Comparison of ENCODE assay signal across 34 cellular contexts in the genomic region with DNA sequence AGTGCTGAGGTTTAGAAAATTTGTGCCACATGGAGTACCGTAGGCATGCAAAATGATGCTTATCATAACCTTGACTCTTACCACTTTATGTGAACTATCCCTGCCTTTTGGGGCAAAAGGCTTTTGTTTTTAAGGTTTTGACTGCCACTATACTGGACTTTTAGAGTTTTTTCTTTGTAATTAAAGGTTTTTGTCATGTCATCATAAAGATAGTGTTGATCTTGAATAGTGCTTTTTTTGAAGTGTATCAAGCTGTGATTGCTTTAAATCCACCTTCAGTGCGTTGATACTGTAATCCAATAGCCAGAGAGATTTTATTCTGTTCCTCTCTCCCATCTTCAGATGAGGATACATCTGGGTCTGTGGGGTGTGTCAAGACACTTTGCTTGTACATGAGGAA.
"Had no signal": no experiment of that assay in that cellular context is flagged by ENCODE, and none has a peak within 500 bp of the region (broad histone marks: within the 10 kb centered on the region; RNA-seq: fewer than 3 reads in every experiment).

No MANE protein-coding gene starts in this region.

- H3K27me3 Mint-ChIP-seq: activated CD4-positive, alpha-beta memory T cell treated with anti-CD3 and anti-CD28 coated beads for 36 hours; activated CD4-positive, alpha-beta T cell treated with anti-CD3 and anti-CD28 coated beads for 36 hours; activated CD4-positive, alpha-beta T cell treated with anti-CD3 and anti-CD28 coated beads, Interleukin-2, amount 10 ng/mL, durations not matched to agents 24 days and 14 days; activated CD8-positive, alpha-beta memory T cell treated with anti-CD3 and anti-CD28 coated beads, Interleukin-2, amount 10 ng/mL, durations not matched to agents 7 days and 5 days; activated naive CD4-positive, alpha-beta T cell treated with anti-CD3 and anti-CD28 coated beads, Interleukin-2, amount 50 U/mL, for 24 hours; activated naive CD8-positive, alpha-beta T cell treated with anti-CD3 and anti-CD28 coated beads for 36 hours; activated naive CD8-positive, alpha-beta T cell treated with anti-CD3 and anti-CD28 coated beads, Interleukin-2, amount 50 U/mL, for 24 hours had no signal

- H3K4me2 ChIP-seq: hepatocyte had no signal

- H3K27me3 ChIP-seq: adrenal gland, esophagus squamous epithelium, gastroesophageal sphincter, heart right ventricle, hepatocyte had no signal

- H3K4me3 Mint-ChIP-seq: activated CD4-positive, alpha-beta memory T cell treated with anti-CD3 and anti-CD28 coated beads for 36 hours; activated CD4-positive, alpha-beta T cell treated with anti-CD3 and anti-CD28 coated beads for 36 hours; activated CD4-positive, alpha-beta T cell treated with anti-CD3 and anti-CD28 coated beads, Interleukin-2, amount 10 ng/mL, durations not matched to agents 24 days and 14 days; activated CD8-positive, alpha-beta memory T cell treated with anti-CD3 and anti-CD28 coated beads, Interleukin-2, amount 10 ng/mL, durations not matched to agents 7 days and 5 days; activated CD8-positive, alpha-beta T cell treated with anti-CD3 and anti-CD28 coated beads, Interleukin-2, amount 10 ng/mL, durations not matched to agents 7 days and 5 days; activated naive CD4-positive, alpha-beta T cell treated with anti-CD3 and anti-CD28 coated beads for 36 hours; activated naive CD4-positive, alpha-beta T cell treated with anti-CD3 and anti-CD28 coated beads, Interleukin-2, amount 50 U/mL, for 24 hours; activated naive CD8-positive, alpha-beta T cell treated with anti-CD3 and anti-CD28 coated beads for 36 hours; activated naive CD8-positive, alpha-beta T cell treated with anti-CD3 and anti-CD28 coated beads, Interleukin-2, amount 50 U/mL, for 24 hours; activated T-helper 1 cell treated with anti-CD3 and anti-CD28 coated beads, Interleukin-12 subunit alpha, Interleukin-12 subunit beta, Interleukin-2, Interleukin-4 antibody, amounts not matched to agents 30 ng/mL and 10 ng/mL and 1 ng/mL, durations not matched to agents 14 hours and 24 hours and 36 hours had no signal

- H3K4me3 ChIP-seq: adrenal gland, esophagus squamous epithelium, gastroesophageal sphincter, heart right ventricle, hepatocyte had no signal

- H3K27ac ChIP-seq: adrenal gland, epithelial cell of prostate, esophagus squamous epithelium, gastroesophageal sphincter, hepatocyte had no signal

- H3K4me1 ChIP-seq: adrenal gland, esophagus squamous epithelium had no signal

- H2AFZ ChIP-seq: hepatocyte had no signal

- H3K9me3 ChIP-seq: adrenal gland, esophagus squamous epithelium, gastroesophageal sphincter, heart right ventricle had no signal

- H3K4me1 Mint-ChIP-seq: activated CD4-positive, alpha-beta T cell treated with anti-CD3 and anti-CD28 coated beads for 36 hours; activated CD8-positive, alpha-beta memory T cell treated with anti-CD3 and anti-CD28 coated beads, Interleukin-2, amount 10 ng/mL, durations not matched to agents 7 days and 5 days; activated naive CD4-positive, alpha-beta T cell treated with anti-CD3 and anti-CD28 coated beads, Interleukin-2, amount 50 U/mL, for 24 hours; activated naive CD8-positive, alpha-beta T cell treated with anti-CD3 and anti-CD28 coated beads for 36 hours; activated naive CD8-positive, alpha-beta T cell treated with anti-CD3 and anti-CD28 coated beads, Interleukin-2, amount 50 U/mL, for 24 hours had no signal

- FAIRE-seq: colon, endometrium, endothelial cell of umbilical vein had no signal

- DNase-seq: activated CD4-positive, alpha-beta memory T cell treated with anti-CD3 and anti-CD28 coated beads for 36 hours; activated CD4-positive, alpha-beta T cell treated with anti-CD3 and anti-CD28 coated beads for 36 hours; activated CD4-positive, alpha-beta T cell treated with anti-CD3 and anti-CD28 coated beads, Interleukin-2, amount 10 ng/mL, durations not matched to agents 24 days and 14 days; activated CD4-positive, CD25-positive, alpha-beta regulatory T cell; activated CD4-positive, CD25-positive, alpha-beta regulatory T cell treated with anti-CD3 and anti-CD28 coated beads, Interleukin-2, amount 50 U/mL, for 72 hours; activated CD8-positive, alpha-beta memory T cell treated with anti-CD3 and anti-CD28 coated beads, Interleukin-2, amount 10 ng/mL, durations not matched to agents 7 days and 5 days; activated CD8-positive, alpha-beta memory T cell treated with anti-CD3 and anti-CD28 coated beads, Interleukin-2, amount 50 U/mL, for 4 hours; activated CD8-positive, alpha-beta T cell treated with anti-CD3 and anti-CD28 coated beads, Interleukin-2, amount 10 ng/mL, durations not matched to agents 7 days and 5 days; activated effector memory CD4-positive, alpha-beta T cell treated with anti-CD3 and anti-CD28 coated beads, Interleukin-2, amount 50 U/mL, for 16 hours; activated naive CD4-positive, alpha-beta T cell treated with anti-CD3 and anti-CD28 coated beads for 36 hours; activated naive CD8-positive, alpha-beta T cell treated with anti-CD3 and anti-CD28 coated beads for 36 hours; activated naive CD8-positive, alpha-beta T cell treated with anti-CD3 and anti-CD28 coated beads, Interleukin-2, amount 50 U/mL, for 24 hours; activated T-cell treated with anti-CD3 and anti-CD28 coated beads, Interleukin-2, amount 50 U/mL, for 1 hour; activated T-cell treated with anti-CD3 and anti-CD28 coated beads, Interleukin-2, amount 50 U/mL, for 48 hours; adrenal gland; amygdala; aorta; caudate nucleus; cortex of kidney; dermis blood vessel endothelial cell; effector CD4-positive, alpha-beta T cell; esophagus squamous epithelium; foreskin melanocyte; heart right ventricle; T-helper 2 cell had no signal

- H3K79me2 ChIP-seq: hepatocyte had no signal

- H3K27ac Mint-ChIP-seq: activated CD4-positive, alpha-beta memory T cell treated with anti-CD3 and anti-CD28 coated beads for 36 hours; activated CD4-positive, alpha-beta T cell treated with anti-CD3 and anti-CD28 coated beads for 36 hours; activated CD4-positive, alpha-beta T cell treated with anti-CD3 and anti-CD28 coated beads, Interleukin-2, amount 10 ng/mL, durations not matched to agents 24 days and 14 days; activated CD8-positive, alpha-beta memory T cell treated with anti-CD3 and anti-CD28 coated beads, Interleukin-2, amount 10 ng/mL, durations not matched to agents 7 days and 5 days; activated CD8-positive, alpha-beta T cell treated with anti-CD3 and anti-CD28 coated beads, Interleukin-2, amount 10 ng/mL, durations not matched to agents 7 days and 5 days; activated naive CD4-positive, alpha-beta T cell treated with anti-CD3 and anti-CD28 coated beads for 36 hours; activated naive CD4-positive, alpha-beta T cell treated with anti-CD3 and anti-CD28 coated beads, Interleukin-2, amount 50 U/mL, for 24 hours; activated naive CD8-positive, alpha-beta T cell treated with anti-CD3 and anti-CD28 coated beads for 36 hours; activated naive CD8-positive, alpha-beta T cell treated with anti-CD3 and anti-CD28 coated beads, Interleukin-2, amount 50 U/mL, for 24 hours; activated T-helper 1 cell treated with anti-CD3 and anti-CD28 coated beads, Interleukin-12 subunit alpha, Interleukin-12 subunit beta, Interleukin-2, Interleukin-4 antibody, amounts not matched to agents 30 ng/mL and 10 ng/mL and 1 ng/mL, durations not matched to agents 14 hours and 24 hours and 36 hours; activated T-helper 2 cell treated with anti-CD3 and anti-CD28 coated beads, Interferon-gamma antibody, Interleukin-2, Interleukin-4, amounts not matched to agents 10 μg/mL and 5 μg/mL and 100 μg/mL, durations not matched to agents 14 hours and 24 hours and 36 hours had no signal

- ATAC-seq: activated CD4-positive, alpha-beta T cell treated with anti-CD3 and anti-CD28 coated beads for 36 hours; activated CD8-positive, alpha-beta memory T cell treated with anti-CD3 and anti-CD28 coated beads, Interleukin-2, amount 10 ng/mL, durations not matched to agents 7 days and 5 days; activated CD8-positive, alpha-beta T cell treated with anti-CD3 and anti-CD28 coated beads, Interleukin-2, amount 10 ng/mL, durations not matched to agents 7 days and 5 days; activated naive CD8-positive, alpha-beta T cell treated with anti-CD3 and anti-CD28 coated beads, Interleukin-2, amount 50 U/mL, for 24 hours; gastroesophageal sphincter; heart right ventricle had no signal
